ENCODE assay signal across 14 cellular contexts in genomic region chr1:92728687-92729086, GRCh38. TPM values are rescaled to one million over a fixed set of nuclear protein-coding genes. Genes with fewer than 3 reads are reported as not detected.
DNase-seq lines count a peak whose midpoint lies in the region; ATAC-seq and TF ChIP-seq lines count a peak whose summit lies in the region.
"Had no signal": no experiment of that assay in that cellular context is flagged by ENCODE, and none has a peak within 500 bp of the region (broad histone marks: within the 10 kb centered on the region; RNA-seq: fewer than 3 reads in every experiment).

No MANE protein-coding gene starts in this region.

- POLR2A ChIA-PET in activated CD4-positive, alpha-beta T cell treated with anti-CD3 and anti-CD28 coated beads, Interleukin-2, amount 10 ng/mL, durations not matched to agents 7 days and 5 days (lab: Charles Lee): no interaction called here

- TF ChIP-seq CTCF in psoas muscle (IDR thresholded peaks at IDR 0.05) (no peak), spleen (IDR thresholded peaks at IDR 0.05 in 8 of 11, conservative IDR thresholded peaks at IDR 0.05 in 3 of 11) (no peak)

- WGBS in psoas muscle, 3 donors: 84 to 96% (median 93%) methylated on average over 4 of the region's 4 CpGs
- WGBS in spleen, 5 donors: 51 to 79% (median 59%) methylated on average over 4 of the region's 4 CpGs

- H3K4me1 ChIP-seq in psoas muscle (no peaks in the 10 kb centered on the region), spleen (peaks cover 0 to 21% (median 0%) of the 10 kb centered on the region in 6 donors)
- H3K4me1 ChIP-seq: thyroid gland had no signal

- H3K9me3 Mint-ChIP-seq in activated CD4-positive, alpha-beta T cell treated with anti-CD3 and anti-CD28 coated beads, Interleukin-2, amount 10 ng/mL, durations not matched to agents 7 days and 5 days: no peaks in the 10 kb centered on the region
- H3K9me3 Mint-ChIP-seq: activated CD4-positive, alpha-beta T cell treated with anti-CD3 and anti-CD28 coated beads, Interleukin-2, amount 10 ng/mL, durations not matched to agents 24 days and 14 days; activated naive CD4-positive, alpha-beta T cell treated with anti-CD3 and anti-CD28 coated beads, Interleukin-2, amount 50 U/mL, for 24 hours had no signal

- DNase-seq in GF-D8 (lab: John Stamatoyannopoulos, UW): peak; percentile 37
- peak; percentile 72 for DNase-seq in NCI-H226
- DNase-seq in fibroblast of gingiva (ENCODE audit: low read depth): peak; percentile 64
- DNase-seq in psoas muscle: no peak
- no peak for DNase-seq in spleen
- DNase-seq in activated CD4-positive, alpha-beta T cell treated with anti-CD3 and anti-CD28 coated beads, Interleukin-2, amount 10 ng/mL, durations not matched to agents 7 days and 5 days: no peak
- DNase-seq: activated CD4-positive, alpha-beta T cell treated with anti-CD3 and anti-CD28 coated beads, Interleukin-2, amount 10 ng/mL, durations not matched to agents 24 days and 14 days; activated T-cell treated with anti-CD3 and anti-CD28 coated beads for 4 hours; NCI-H1417 treated with DMSO at 0.1 percent for 48 hours; thyroid gland had no signal

- H3K27me3 Mint-ChIP-seq in activated CD4-positive, alpha-beta T cell treated with anti-CD3 and anti-CD28 coated beads, Interleukin-2, amount 10 ng/mL, durations not matched to agents 7 days and 5 days: no peaks in the 10 kb centered on the region
- H3K27me3 Mint-ChIP-seq: activated naive CD4-positive, alpha-beta T cell treated with anti-CD3 and anti-CD28 coated beads, Interleukin-2, amount 50 U/mL, for 24 hours had no signal

- H3K36me3 Mint-ChIP-seq in activated CD4-positive, alpha-beta T cell treated with anti-CD3 and anti-CD28 coated beads, Interleukin-2, amount 10 ng/mL, durations not matched to agents 7 days and 5 days (ENCODE audit: low read depth): no peaks in the 10 kb centered on the region

- no peaks in the 10 kb centered on the region for H3K9me3 ChIP-seq in psoas muscle
- peaks cover 0 to 3% (median 0%) of the 10 kb centered on the region in 8 donors for H3K9me3 ChIP-seq in spleen
- H3K9me3 ChIP-seq: thyroid gland had no signal

- H3K27ac ChIP-seq in psoas muscle (no peak overlapping the region), spleen (no peak overlapping the region)
- H3K27ac ChIP-seq: thyroid gland had no signal

- intact Hi-C loops in psoas muscle (cut with DNase I): no loop called here
- intact Hi-C loops in spleen (cut with DNase I; ENCODE audit: low total_unique reads): no loop called here

- no peaks in the 10 kb centered on the region for H3K27me3 ChIP-seq in psoas muscle (ENCODE audit: insufficient read depth in 3 of 3, low read length in 2 of 3)
- no peaks in the 10 kb centered on the region for H3K27me3 ChIP-seq in spleen (replicated peaks in 1 of 7)
- H3K27me3 ChIP-seq: BLaER1 treated with 17β-estradiol and CSF1 and Interleukin-3, amounts not matched to agents 10 nM and 100 nM; thyroid gland had no signal

- no peaks in the 10 kb centered on the region for H3K4me1 Mint-ChIP-seq in activated CD4-positive, alpha-beta T cell treated with anti-CD3 and anti-CD28 coated beads, Interleukin-2, amount 10 ng/mL, durations not matched to agents 7 days and 5 days
- H3K4me1 Mint-ChIP-seq: activated CD4-positive, alpha-beta T cell treated with anti-CD3 and anti-CD28 coated beads, Interleukin-2, amount 10 ng/mL, durations not matched to agents 24 days and 14 days; activated naive CD4-positive, alpha-beta T cell treated with anti-CD3 and anti-CD28 coated beads, Interleukin-2, amount 50 U/mL, for 24 hours had no signal

- H3K36me3 ChIP-seq in psoas muscle (ENCODE audit: insufficient read depth in 1 of 2, low read depth in 1 of 2): peaks cover under 1 to 3% of the 10 kb centered on the region in 2 donors
- peaks cover 0 to 22% (median 0%) of the 10 kb centered on the region in 6 donors for H3K36me3 ChIP-seq in spleen
- H3K36me3 ChIP-seq: thyroid gland had no signal

- peak in 3 of 4 donors; percentile 75 to 78 (median 76) for ATAC-seq in psoas muscle
- no peak for ATAC-seq in HG03175 (IDR thresholded peaks at IDR 0.05; ENCODE audit: unreplicated experiment)

- CTCF ChIA-PET in activated CD4-positive, alpha-beta T cell treated with anti-CD3 and anti-CD28 coated beads, Interleukin-2, amount 10 ng/mL, durations not matched to agents 7 days and 5 days (lab: Charles Lee): interaction anchor here (0.6 kb wide), 1 partner anchor 41 kb away, joined by 3 read pairs; no protein-coding TSS in a partner anchor

- H3K4me3 ChIP-seq in psoas muscle (no peak overlapping the region), spleen (no peak overlapping the region)
- H3K4me3 ChIP-seq: BLaER1 treated with 17β-estradiol and CSF1 and Interleukin-3, amounts not matched to agents 10 nM and 100 nM; smooth muscle cell; thyroid gland had no signal

- H3K27ac Mint-ChIP-seq in activated CD4-positive, alpha-beta T cell treated with anti-CD3 and anti-CD28 coated beads, Interleukin-2, amount 10 ng/mL, durations not matched to agents 7 days and 5 days: no peak overlapping the region
- H3K27ac Mint-ChIP-seq: activated CD4-positive, alpha-beta T cell treated with anti-CD3 and anti-CD28 coated beads, Interleukin-2, amount 10 ng/mL, durations not matched to agents 24 days and 14 days; activated naive CD4-positive, alpha-beta T cell treated with anti-CD3 and anti-CD28 coated beads, Interleukin-2, amount 50 U/mL, for 24 hours had no signal

- H3K4me3 Mint-ChIP-seq in activated CD4-positive, alpha-beta T cell treated with anti-CD3 and anti-CD28 coated beads, Interleukin-2, amount 10 ng/mL, durations not matched to agents 7 days and 5 days: no peak overlapping the region
- H3K4me3 Mint-ChIP-seq: activated CD4-positive, alpha-beta T cell treated with anti-CD3 and anti-CD28 coated beads, Interleukin-2, amount 10 ng/mL, durations not matched to agents 24 days and 14 days; activated naive CD4-positive, alpha-beta T cell treated with anti-CD3 and anti-CD28 coated beads, Interleukin-2, amount 50 U/mL, for 24 hours had no signal

- TF ChIP-seq POLR2A in spleen (IDR thresholded peaks at IDR 0.05): no peak

RNA-seq across cellular contexts. Expression of gene EVI5, which starts 56.2 kb away (rescaled TPM):
- total RNA-seq in psoas muscle: 10 to 100 TPM in 3 of 4 donors, 1 to 10 TPM in 1; 6.3 to 15.9 (median 12.5) TPM
- 1 to 10 TPM; 2.3 to 5.0 (median 3.9) TPM for polyA plus RNA-seq in psoas muscle
- total RNA-seq in spleen: 10 to 100 TPM; 18.2 to 38.3 (median 27.2) TPM
- 1 to 10 TPM; 1.7 to 3.6 (median 2.0) TPM for polyA plus RNA-seq in spleen
- total RNA-seq in activated CD4-positive, alpha-beta T cell treated with anti-CD3 and anti-CD28 coated beads, Interleukin-2, amount 10 ng/mL, durations not matched to agents 7 days and 5 days: under 1 TPM; 0.35 to 0.52 TPM

Comparison
In these comparisons a context has a peak if more than half of its experiments do, and no peak if none do; other contexts are left out.
1. DNase-seq: peak in GF-D8 (single experiment), NCI-H226 (single experiment) and fibroblast of gingiva (single experiment); none in psoas muscle (0 of 2), spleen (single experiment) and activated CD4-positive, alpha-beta T cell treated with anti-CD3 and anti-CD28 coated beads, Interleukin-2, amount 10 ng/mL, durations not matched to agents 7 days and 5 days (single experiment).
2. RNA of gene EVI5, which starts 56.2 kb away (total RNA-seq): 18.2 to 38.3 TPM in spleen and 6.3 to 15.9 TPM in psoas muscle; 0.35 to 0.52 TPM in activated CD4-positive, alpha-beta T cell treated with anti-CD3 and anti-CD28 coated beads, Interleukin-2, amount 10 ng/mL, durations not matched to agents 7 days and 5 days; every median in the first group is over 4 times any median in the second.